1 cellular context compared by ENCODE assay signal in the genomic region with DNA sequence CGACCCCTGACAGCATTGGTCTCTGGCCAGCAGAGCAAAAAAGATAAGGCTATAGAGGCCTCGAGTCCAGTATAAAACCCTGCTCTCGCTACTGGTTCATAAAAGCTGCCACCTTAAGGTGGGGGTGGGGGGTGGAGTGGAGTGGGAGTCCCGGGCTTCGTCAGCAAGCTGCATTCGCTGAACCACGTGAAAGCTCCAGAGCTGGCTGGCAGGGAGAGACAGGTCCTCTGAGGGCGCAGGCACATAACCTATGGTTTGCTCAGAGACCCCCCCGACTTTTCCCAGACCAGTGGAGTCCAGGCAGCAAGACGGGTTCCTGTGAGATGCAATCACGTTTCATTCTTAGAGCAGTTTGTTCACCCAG.
A peak's percentile ranks its signal among the peaks of the same experiment; 100 is the strongest.
TF ChIP-seq lines count a peak whose summit lies in the region.

No MANE protein-coding gene starts in this region.

TF ChIP-seq in GM23338, 12 proteins besides CTCF, POLR2A, EP300 and RAD21:
- TF ChIP-seq NANOG (IDR thresholded peaks at IDR 0.05; ENCODE audit: borderline replicate concordance) (no peak), EZH2 (IDR thresholded peaks at IDR 0.05; ENCODE audit: low read depth, unreplicated experiment) (peak; percentile 7), POLR2AphosphoS5 (IDR thresholded peaks at IDR 0.05; ENCODE audit: low read depth) (no peak), ZNF114 (CRISPR knock-in tag; IDR thresholded peaks at IDR 0.05) (no peak)
- TF ChIP-seq, protein P1, sequence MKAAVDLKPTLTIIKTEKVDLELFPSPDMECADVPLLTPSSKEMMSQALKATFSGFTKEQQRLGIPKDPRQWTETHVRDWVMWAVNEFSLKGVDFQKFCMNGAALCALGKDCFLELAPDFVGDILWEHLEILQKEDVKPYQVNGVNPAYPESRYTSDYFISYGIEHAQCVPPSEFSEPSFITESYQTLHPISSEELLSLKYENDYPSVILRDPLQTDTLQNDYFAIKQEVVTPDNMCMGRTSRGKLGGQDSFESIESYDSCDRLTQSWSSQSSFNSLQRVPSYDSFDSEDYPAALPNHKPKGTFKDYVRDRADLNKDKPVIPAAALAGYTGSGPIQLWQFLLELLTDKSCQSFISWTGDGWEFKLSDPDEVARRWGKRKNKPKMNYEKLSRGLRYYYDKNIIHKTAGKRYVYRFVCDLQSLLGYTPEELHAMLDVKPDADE (IDR thresholded peaks at IDR 0.05) = no peak
